ENCODE assay signal across 11 cellular contexts in genomic region chr15:38647683-38648082, GRCh38.
DNase-seq lines count a peak whose midpoint lies in the region; ATAC-seq and TF ChIP-seq lines count a peak whose summit lies in the region.
"Had no signal": no experiment of that assay in that cellular context is flagged by ENCODE, and none has a peak within 500 bp of the region (broad histone marks: within the 10 kb centered on the region; RNA-seq: fewer than 3 reads in every experiment).

No MANE protein-coding gene starts in this region.

- H3K27ac ChIP-seq in AG04450 (ENCODE audit: low read depth, low read length) = no peak overlapping the region
- no peak overlapping the region for H3K27ac ChIP-seq in GM23248
- H3K27ac ChIP-seq: SJSA1 had no signal

- ATAC-seq in left colon = peak; percentile 62
- ATAC-seq in GM18502 (IDR thresholded peaks at IDR 0.05; ENCODE audit: poor library complexity, unreplicated experiment) = no peak
- ATAC-seq in GM18909 (IDR thresholded peaks at IDR 0.05; ENCODE audit: poor library complexity, unreplicated experiment) = no peak

- no peaks in the 10 kb centered on the region for H3K9me2 ChIP-seq in GM23248 (ENCODE audit: insufficient read depth)

- no peak overlapping the region for H3K4me3 ChIP-seq in AG04450 (ENCODE audit: low read depth, low read length)
- no peak overlapping the region for H3K4me3 ChIP-seq in GM23248
- H3K4me3 ChIP-seq in HAP-1 = no peak overlapping the region
- H3K4me3 ChIP-seq: SJSA1 had no signal

- H3K9me3 ChIP-seq in AG04450 (ENCODE audit: control insufficient read depth, insufficient read depth, low read length) (peaks cover 3% of the 10 kb centered on the region), GM23248 (ENCODE audit: low read depth) (no peaks in the 10 kb centered on the region), HAP-1 (no peaks in the 10 kb centered on the region)

- intact Hi-C loops in left colon (cut with DNase I, micrococcal nuclease) = no loop called here

- H3K4me2 ChIP-seq in GM23248 (ENCODE audit: unreplicated experiment) = no peak overlapping the region

- TF ChIP-seq CTCF in AG04450 (IDR thresholded peaks at IDR 0.05; ENCODE audit: low read depth, low read length) = peak; percentile 47

- H2AFZ ChIP-seq in GM23248 = no peak overlapping the region

- H3K36me3 ChIP-seq in GM23248 (ENCODE audit: low read depth) (no peaks in the 10 kb centered on the region), HAP-1 (replicated peaks) (no peaks in the 10 kb centered on the region)
- H3K36me3 ChIP-seq: SJSA1 had no signal

- no peak overlapping the region for H3K9ac ChIP-seq in GM23248

- H4K20me1 ChIP-seq in GM23248 (ENCODE audit: insufficient read depth) = no peaks in the 10 kb centered on the region

- POLR2A ChIA-PET in AG04450 (lab: Yijun Ruan, JAX) = no interaction called here

- H3K4me1 ChIP-seq in GM23248 (ENCODE audit: insufficient read depth) = no peaks in the 10 kb centered on the region
- H3K4me1 ChIP-seq in HAP-1 = no peaks in the 10 kb centered on the region
- H3K4me1 ChIP-seq: SJSA1 had no signal

- no peaks in the 10 kb centered on the region for H3K79me2 ChIP-seq in GM23248 (ENCODE audit: insufficient read depth)

- in situ Hi-C loops in GM23248 (cut with MboI) (no loop called here), HAP-1 (cut with MboI; ENCODE audit: low sequenced_read_pairs) (no loop called here)

- H3K27me3 ChIP-seq in AG04450 (ENCODE audit: control insufficient read depth, insufficient read depth, low read length) (peaks cover 39% of the 10 kb centered on the region), GM23248 (replicated peaks; ENCODE audit: insufficient read depth) (peaks cover 38% of the 10 kb centered on the region), HAP-1 (ENCODE audit: low read depth) (0 out of 2 replicates have a peak, but pooled peaks cover 4% of the 10 kb centered on the region)

- no peak for DNase-seq in AG04450 (ENCODE audit: low read depth, low spot score)
- peak; percentile 51 for DNase-seq in GM23248
- peak; percentile 61 for DNase-seq in amniotic epithelial cell (ENCODE audit: low read depth)
- DNase-seq in left colon = no peak
- DNase-seq in NCI-H128 (lab: John Stamatoyannopoulos, UW; ENCODE audit: unreplicated experiment) = no peak
- DNase-seq in HAP-1 (ENCODE audit: low spot score in 2 of 2) = no peak
- DNase-seq: activated naive CD4-positive, alpha-beta T cell treated with anti-CD3 and anti-CD28 coated beads, Interleukin-2, amount 50 U/mL, for 16 hours; immature natural killer cell had no signal

- CTCF ChIA-PET in AG04450 (lab: Charles Lee) = interaction anchor here (0.9 to 1.2 kb wide), 2 partner anchors 11 to 20 kb away, joined by 3 to 4 read pairs; no protein-coding TSS in a partner anchor

- H3F3A ChIP-seq in GM23248 (ENCODE audit: insufficient read depth) = no peaks in the 10 kb centered on the region

Comparison
In these comparisons a context has a peak if more than half of its experiments do, and no peak if none do; other contexts are left out.
1. DNase-seq: peak in GM23248 (single experiment) and amniotic epithelial cell (single experiment); none in AG04450 (single experiment), left colon (0 of 2), NCI-H128 (single experiment) and HAP-1 (0 of 2).